Comparison of ENCODE assay signal across 20 cellular contexts in the genomic region with DNA sequence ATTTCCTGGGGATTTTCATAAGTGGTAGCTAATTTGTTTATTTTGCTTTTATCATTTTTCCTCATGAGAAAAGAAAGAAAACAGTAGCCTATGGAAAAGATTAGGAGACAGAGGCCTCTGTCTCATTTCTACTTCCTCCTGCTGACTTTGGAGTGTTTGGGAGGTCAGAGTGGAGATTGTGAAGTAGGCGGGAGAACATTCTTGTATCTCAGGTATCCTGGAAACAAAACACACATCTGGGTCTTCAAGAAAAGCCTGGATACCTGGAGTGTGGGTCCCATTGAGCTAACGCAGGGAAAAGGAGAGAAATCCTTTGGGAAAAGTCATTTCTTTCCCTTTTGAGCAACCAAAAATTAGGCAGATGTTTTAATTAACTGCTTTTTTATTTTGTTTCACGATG.
"Had no signal": no experiment of that assay in that cellular context is flagged by ENCODE, and none has a peak within 500 bp of the region (broad histone marks: within the 10 kb centered on the region; RNA-seq: fewer than 3 reads in every experiment).

No MANE protein-coding gene starts in this region.

- H3K27me3 ChIP-seq: ascending aorta, hepatocyte, left lung, neutrophil, right lobe of liver, stomach, testis, upper lobe of right lung had no signal

- H3K9me3 ChIP-seq: ascending aorta, left lung, neutrophil, pancreas, right lobe of liver, stomach, testis, upper lobe of right lung had no signal

- ATAC-seq: activated T-cell treated with anti-CD3 and anti-CD28 coated beads, Interleukin-2, amount 50 U/mL, for 72 hours; left lung; right lobe of liver; stimulated activated effector memory CD8-positive, alpha-beta T cell treated with anti-CD3 and anti-CD28 coated beads, Interleukin-12 subunit alpha, Interleukin-12 subunit beta, amount 100 ng/mL, for 72 hours; upper lobe of right lung had no signal

- H3K27ac Mint-ChIP-seq: activated T-cell treated with anti-CD3 and anti-CD28 coated beads, Interleukin-2, amount 50 U/mL, for 72 hours; stimulated activated effector memory CD8-positive, alpha-beta T cell treated with anti-CD3 and anti-CD28 coated beads, Interleukin-12 subunit alpha, Interleukin-12 subunit beta, amount 100 ng/mL, for 72 hours; T-helper 1 cell treated with Interleukin-12 subunit alpha and Interleukin-12 subunit beta and Interleukin-4 antibody, amounts not matched to agents 30 μg/mL and 1 μg/mL, for 36 hours had no signal

- H3K27ac ChIP-seq: ascending aorta, hepatocyte, left lung, pancreas, right lobe of liver, stomach, testis, upper lobe of right lung had no signal

- H3K9me3 Mint-ChIP-seq: activated T-cell treated with anti-CD3 and anti-CD28 coated beads, Interleukin-2, amount 50 U/mL, for 72 hours; central memory CD8-positive, alpha-beta T cell; stimulated activated effector memory CD8-positive, alpha-beta T cell treated with anti-CD3 and anti-CD28 coated beads, Interleukin-12 subunit alpha, Interleukin-12 subunit beta, amount 100 ng/mL, for 72 hours; T-helper 1 cell treated with Interleukin-12 subunit alpha and Interleukin-12 subunit beta and Interleukin-4 antibody, amounts not matched to agents 30 μg/mL and 1 μg/mL, for 36 hours had no signal

- H3K36me3 ChIP-seq: ascending aorta, left lung, neutrophil, pancreas, right lobe of liver, stomach, upper lobe of right lung had no signal

- H3K4me1 ChIP-seq: ascending aorta, left lung, pancreas, right lobe of liver, stomach, testis, upper lobe of right lung had no signal

- DNase-seq: activated CD4-positive, CD25-positive, alpha-beta regulatory T cell treated with anti-CD3 and anti-CD28 coated beads, Interleukin-2, amount 50 U/mL, for 72 hours; activated effector memory CD4-positive, alpha-beta T cell treated with anti-CD3 and anti-CD28 coated beads, Interleukin-2, amount 50 U/mL, for 16 hours; activated naive CD4-positive, alpha-beta T cell treated with anti-CD3 and anti-CD28 coated beads, Interleukin-2, amount 50 U/mL, for 16 hours; activated T-cell treated with anti-CD3 and anti-CD28 coated beads, Interleukin-2, amount 50 U/mL, for 72 hours; cortex of kidney; effector CD8-positive, alpha-beta T cell; left lung; pancreas; right lobe of liver; stimulated activated CD4-positive, alpha-beta T cell treated with anti-CD3 and anti-CD28 coated beads, Interleukin-4, amount 100 ng/mL, for 1 hour; stomach; testis; upper lobe of right lung had no signal

- H3K4me3 Mint-ChIP-seq: activated T-cell treated with anti-CD3 and anti-CD28 coated beads, Interleukin-2, amount 50 U/mL, for 72 hours; central memory CD8-positive, alpha-beta T cell; stimulated activated effector memory CD8-positive, alpha-beta T cell treated with anti-CD3 and anti-CD28 coated beads, Interleukin-12 subunit alpha, Interleukin-12 subunit beta, amount 100 ng/mL, for 72 hours; T-helper 1 cell treated with Interleukin-12 subunit alpha and Interleukin-12 subunit beta and Interleukin-4 antibody, amounts not matched to agents 30 μg/mL and 1 μg/mL, for 36 hours had no signal

- H3K36me3 Mint-ChIP-seq: stimulated activated effector memory CD8-positive, alpha-beta T cell treated with anti-CD3 and anti-CD28 coated beads, Interleukin-12 subunit alpha, Interleukin-12 subunit beta, amount 100 ng/mL, for 72 hours had no signal

- H3K4me1 Mint-ChIP-seq: stimulated activated effector memory CD8-positive, alpha-beta T cell treated with anti-CD3 and anti-CD28 coated beads, Interleukin-12 subunit alpha, Interleukin-12 subunit beta, amount 100 ng/mL, for 72 hours had no signal

- H3K4me3 ChIP-seq: ascending aorta, hepatocyte, left lung, pancreas, right lobe of liver, smooth muscle cell, stomach, testis, upper lobe of right lung had no signal
